Comparison of ENCODE assay signal across 16 cellular contexts in the genomic region with DNA sequence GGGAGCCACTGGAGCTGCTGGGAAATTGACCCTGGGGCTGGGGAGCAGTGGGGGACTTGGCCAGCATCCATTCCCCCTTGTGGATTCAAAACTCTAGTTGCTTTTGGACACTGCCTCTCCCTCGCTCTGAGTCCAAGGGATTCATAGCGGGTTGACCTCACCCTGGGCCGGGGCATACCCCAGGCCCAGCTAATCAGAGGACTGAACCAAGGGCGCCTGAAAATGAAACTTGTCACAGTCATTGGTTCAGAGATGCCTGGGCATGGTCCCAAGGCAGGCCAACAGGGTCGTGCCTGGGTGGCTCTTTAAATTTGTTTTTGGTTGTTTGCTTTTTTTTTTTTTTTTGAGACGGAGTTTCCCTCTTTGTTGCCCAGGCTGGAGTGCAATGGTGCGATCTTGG. TPM values are rescaled to one million over a fixed set of nuclear protein-coding genes. Genes with fewer than 3 reads are reported as not detected.
DNase-seq lines count a peak whose midpoint lies in the region; ATAC-seq and TF ChIP-seq lines count a peak whose summit lies in the region.
"Had no signal": no experiment of that assay in that cellular context is flagged by ENCODE, and none has a peak within 500 bp of the region (broad histone marks: within the 10 kb centered on the region; RNA-seq: fewer than 3 reads in every experiment).

No MANE protein-coding gene starts in this region.

- intact Hi-C loops in right lobe of liver (cut with DNase I) = no loop called here

- H3K36me3 Mint-ChIP-seq in CD8-positive, alpha-beta memory T cell = peaks cover 0 to 75% (median 11%) of the 10 kb centered on the region in 3 donors

- H3K4me1 ChIP-seq in CD8-positive, alpha-beta memory T cell (ENCODE audit: insufficient read depth, low read length) = peaks cover 93% of the 10 kb centered on the region
- H3K4me1 ChIP-seq in right lobe of liver = peaks cover 0 to 20% (median 0%) of the 10 kb centered on the region in 4 donors
- H3K4me1 ChIP-seq: colonic mucosa had no signal

- H3K27ac Mint-ChIP-seq in CD8-positive, alpha-beta memory T cell = peak overlapping the region in 6 of 8 donors; percentile 66 to 97 (median 79)

- no peak overlapping the region for H3K4me3 ChIP-seq in CD8-positive, alpha-beta memory T cell (ENCODE audit: low read length)
- no peak overlapping the region for H3K4me3 ChIP-seq in right lobe of liver
- H3K4me3 ChIP-seq: colonic mucosa had no signal

- ATAC-seq in GM19467 (IDR thresholded peaks at IDR 0.05; ENCODE audit: unreplicated experiment) (peak; percentile 73), HG03439 (IDR thresholded peaks at IDR 0.05; ENCODE audit: unreplicated experiment) (peak; percentile 58), right lobe of liver (peak; percentile 20 to 86 (median 72))

- 15% methylated on average over 4 of the region's 7 CpGs for WGBS in right lobe of liver (ENCODE audit: insufficient coverage, low coverage, low lambda C conversion rate, missing lambda C conversion rate)

- H3K4me3 Mint-ChIP-seq in CD8-positive, alpha-beta memory T cell = no peak overlapping the region

- peaks cover 11% of the 10 kb centered on the region for H3K36me3 ChIP-seq in CD8-positive, alpha-beta memory T cell (ENCODE audit: insufficient read depth, low read length)
- H3K36me3 ChIP-seq in right lobe of liver = no peaks in the 10 kb centered on the region
- H3K36me3 ChIP-seq: colonic mucosa had no signal

- no peaks in the 10 kb centered on the region for H3K9me3 Mint-ChIP-seq in CD8-positive, alpha-beta memory T cell
- H3K9me3 Mint-ChIP-seq: CD4-positive, CD25-positive, alpha-beta regulatory T cell had no signal

- no peak for DNase-seq in CD8-positive, alpha-beta memory T cell
- DNase-seq in right lobe of liver (peak in 1 of 3 donors; percentile 56), glomerular visceral epithelial cell (ENCODE audit: extremely low spot score) (no peak), T-helper 1 cell (no peak), pons (ENCODE audit: low spot score) (no peak)
- DNase-seq in stimulated activated CD8-positive, alpha-beta memory T cell treated with anti-CD3 and anti-CD28 coated beads, Interleukin-4, amount 100 ng/mL, for 48 hours = no peak
- DNase-seq: activated CD4-positive, alpha-beta T cell treated with anti-CD3 and anti-CD28 coated beads, Interleukin-2, amount 50 U/mL, for 48 hours; CD4-positive, CD25-positive, alpha-beta regulatory T cell; colonic mucosa; KG1; kidney glomerular epithelial cell; NCI-H2081 had no signal

- no peaks in the 10 kb centered on the region for H3K27me3 Mint-ChIP-seq in CD8-positive, alpha-beta memory T cell
- H3K27me3 Mint-ChIP-seq: CD4-positive, CD25-positive, alpha-beta regulatory T cell had no signal

- H3K9me3 ChIP-seq in CD8-positive, alpha-beta memory T cell (ENCODE audit: low read length) = no peaks in the 10 kb centered on the region
- no peaks in the 10 kb centered on the region for H3K9me3 ChIP-seq in right lobe of liver
- H3K9me3 ChIP-seq: colonic mucosa had no signal

- no peak for TF ChIP-seq CTCF in right lobe of liver (IDR thresholded peaks at IDR 0.05)

- no peak overlapping the region for H3K27ac ChIP-seq in CD8-positive, alpha-beta memory T cell (ENCODE audit: low read depth, low read length)
- no peak overlapping the region for H3K27ac ChIP-seq in right lobe of liver
- H3K27ac ChIP-seq: colonic mucosa had no signal

- POLR2A ChIA-PET in CD8-positive, alpha-beta memory T cell (lab: Charles Lee) = interaction anchor here (0.6 kb wide), 1 partner anchor 9 kb away, joined by 3 read pairs; no protein-coding TSS in a partner anchor

- H3K27me3 ChIP-seq in CD8-positive, alpha-beta memory T cell (ENCODE audit: insufficient read depth, low read length, poor library complexity, severe bottlenecking) = no peaks in the 10 kb centered on the region
- no peaks in the 10 kb centered on the region for H3K27me3 ChIP-seq in right lobe of liver
- H3K27me3 ChIP-seq: colonic mucosa had no signal

- TF ChIP-seq POLR2A in right lobe of liver (IDR thresholded peaks at IDR 0.05) = no peak

- CTCF ChIA-PET in CD8-positive, alpha-beta memory T cell (lab: Charles Lee) = interaction anchor here (1.1 to 1.9 kb wide), 4 partner anchors 14 to 58 kb away, joined by 3 to 5 read pairs (median 4); no protein-coding TSS in a partner anchor

- peaks cover 79 to 93% (median 90%) of the 10 kb centered on the region in 3 donors for H3K4me1 Mint-ChIP-seq in CD8-positive, alpha-beta memory T cell

RNA-seq across cellular contexts. Expression of a gene that starts 22.6 kb away (rescaled TPM):
- 100 to 1,000 TPM; 113 to 118 TPM for total RNA-seq in CD8-positive, alpha-beta memory T cell
- polyA plus RNA-seq in CD8-positive, alpha-beta memory T cell = 170 TPM
- 10 to 100 TPM in 2 of 6 experiments, 1 to 10 TPM in 4; 6.9 to 27.4 (median 9.0) TPM for total RNA-seq in right lobe of liver

RNA-seq across cellular contexts. Expression of a gene that starts 28.5 kb away (rescaled TPM):
- not detected for total RNA-seq in CD8-positive, alpha-beta memory T cell
- polyA plus RNA-seq in CD8-positive, alpha-beta memory T cell = not detected
- total RNA-seq in right lobe of liver = not detected
- total RNA-seq: CD4-positive, CD25-positive, alpha-beta regulatory T cell; colonic mucosa; fibroblast of villous mesenchyme; omental fat pad had no signal
- polyA plus RNA-seq: CD4-positive, CD25-positive, alpha-beta regulatory T cell had no signal

Comparison
In these comparisons a context has a peak if more than half of its experiments do, and no peak if none do; other contexts are left out.
1. RNA of a gene that starts 22.6 kb away (total RNA-seq): 113 to 118 TPM in CD8-positive, alpha-beta memory T cell; 6.9 to 27.4 TPM in right lobe of liver; every median in the first group is over 4 times any median in the second.
2. Peak in every context shown above with its lines, with median percentiles within 50 percentile points of each other: ATAC-seq.